In the genomic region with DNA sequence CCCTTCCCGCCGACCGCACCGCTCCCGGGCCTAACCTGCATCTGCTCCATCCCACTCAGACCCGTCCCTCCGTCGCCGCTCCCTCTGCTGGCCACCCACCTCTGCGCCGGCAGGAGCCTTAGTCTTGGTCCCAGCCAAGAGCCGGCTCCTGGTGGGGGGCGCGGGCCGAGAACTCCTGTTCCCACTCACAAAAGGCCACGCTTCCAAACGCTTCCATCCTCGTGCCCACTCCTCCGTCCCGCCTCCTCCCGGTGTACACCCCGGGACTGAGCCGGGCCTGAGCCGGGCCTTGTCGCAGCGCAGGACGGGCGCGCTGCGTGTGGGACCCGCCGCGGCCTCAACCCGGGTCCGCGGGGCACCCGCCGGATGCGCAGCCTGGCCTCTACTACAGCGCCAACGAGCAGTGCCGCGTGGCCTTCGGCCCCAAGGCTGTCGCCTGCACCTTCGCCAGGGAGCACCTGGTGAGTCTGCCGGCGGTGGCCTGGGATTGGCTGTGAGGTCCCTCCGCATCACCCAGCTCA, we compare ENCODE assay signal across 1 cellular context.
TF ChIP-seq lines count a peak whose summit lies in the region.

No MANE protein-coding gene starts in this region.

TF ChIP-seq in A549, 52 proteins besides CTCF, POLR2A, EP300 and RAD21 (continued from another document):
- no peak for TF ChIP-seq ESRRA (IDR thresholded peaks at IDR 0.05; ENCODE audit: borderline replicate concordance, low read length)
- TF ChIP-seq MAZ (IDR thresholded peaks at IDR 0.05; ENCODE audit: borderline replicate concordance, low read depth, low read length) = no peak
- TF ChIP-seq KDM5A (IDR thresholded peaks at IDR 0.05) = no peak
- no peak for TF ChIP-seq HOXB5 (CRISPR knock-in tag; IDR thresholded peaks at IDR 0.05)
- no peak for TF ChIP-seq MAFK (IDR thresholded peaks at IDR 0.05; ENCODE audit: partially characterized antibody)
- TF ChIP-seq, protein P1, sequence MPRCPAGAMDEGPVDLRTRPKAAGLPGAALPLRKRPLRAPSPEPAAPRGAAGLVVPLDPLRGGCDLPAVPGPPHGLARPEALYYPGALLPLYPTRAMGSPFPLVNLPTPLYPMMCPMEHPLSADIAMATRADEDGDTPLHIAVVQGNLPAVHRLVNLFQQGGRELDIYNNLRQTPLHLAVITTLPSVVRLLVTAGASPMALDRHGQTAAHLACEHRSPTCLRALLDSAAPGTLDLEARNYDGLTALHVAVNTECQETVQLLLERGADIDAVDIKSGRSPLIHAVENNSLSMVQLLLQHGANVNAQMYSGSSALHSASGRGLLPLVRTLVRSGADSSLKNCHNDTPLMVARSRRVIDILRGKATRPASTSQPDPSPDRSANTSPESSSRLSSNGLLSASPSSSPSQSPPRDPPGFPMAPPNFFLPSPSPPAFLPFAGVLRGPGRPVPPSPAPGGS (IDR thresholded peaks at IDR 0.05) = no peak
- no peak for TF ChIP-seq SMC3 (IDR thresholded peaks at IDR 0.05)
- no peak for TF ChIP-seq HOXA7 (CRISPR knock-in tag; IDR thresholded peaks at IDR 0.05)
- no peak for TF ChIP-seq CHD4 (IDR thresholded peaks at IDR 0.05; ENCODE audit: borderline replicate concordance)
- no peak for TF ChIP-seq RFX5 (IDR thresholded peaks at IDR 0.05)
- no peak for TF ChIP-seq KDM1A (IDR thresholded peaks at IDR 0.05; ENCODE audit: low read depth)
- no peak for TF ChIP-seq ATOH8 (CRISPR knock-in tag; IDR thresholded peaks at IDR 0.05; ENCODE audit: low read depth)
- TF ChIP-seq CHD2 (IDR thresholded peaks at IDR 0.05; ENCODE audit: low read length, partially characterized antibody) = no peak
- no peak for TF ChIP-seq CBX2 (IDR thresholded peaks at IDR 0.05; ENCODE audit: borderline replicate concordance, low read depth)
- no peak for TF ChIP-seq NFE2L2 (conservative IDR thresholded peaks at IDR 0.05; ENCODE audit: low read length)
